Comparison of ENCODE assay signal across 1 cellular context in genomic region chr17:48871035-48871550, GRCh38.
TF ChIP-seq lines count a peak whose summit lies in the region.

No MANE protein-coding gene starts in this region.

TF ChIP-seq in K562, 482 proteins besides CTCF, POLR2A, EP300 and RAD21:
- TF ChIP-seq MXI1 (IDR thresholded peaks at IDR 0.05; ENCODE audit: low read depth, low read length) (no peak), MEF2D (tag; conservative IDR thresholded peaks at IDR 0.05; ENCODE audit: low read depth) (peak; percentile 79), POLR2AphosphoS2 (IDR thresholded peaks at IDR 0.05; ENCODE audit: low read length) (no peak), ZNF584 (CRISPR knock-in tag; IDR thresholded peaks at IDR 0.05; ENCODE audit: low read depth) (0 out of 2 replicates have a peak, but pooled peaks have one; percentile 2)
TF ChIP-seq in K562: peak in this region for 2.
